Comparison of ENCODE assay signal across 28 cellular contexts in the genomic region with DNA sequence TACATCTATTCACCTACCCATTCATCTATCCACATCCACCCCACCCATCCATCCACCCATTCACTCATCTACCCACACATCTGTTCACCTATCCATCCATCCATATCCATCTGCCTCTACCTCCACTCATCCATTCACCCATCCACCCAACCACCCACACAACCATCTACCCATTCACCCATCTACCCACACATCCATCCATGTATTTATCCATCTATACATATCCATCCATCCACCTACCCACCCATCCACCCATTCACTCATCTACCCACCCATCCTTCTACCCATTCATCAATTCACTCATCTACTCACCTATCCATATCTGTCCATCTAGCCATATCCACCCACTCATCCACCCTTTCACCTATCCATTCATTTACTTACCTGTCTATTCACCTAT.
"Had no signal": no experiment of that assay in that cellular context is flagged by ENCODE, and none has a peak within 500 bp of the region (broad histone marks: within the 10 kb centered on the region; RNA-seq: fewer than 3 reads in every experiment).

No MANE protein-coding gene starts in this region.

- DNase-seq: stimulated activated CD4-positive, alpha-beta T cell treated with anti-CD3 and anti-CD28 coated beads, Interleukin-2, amount 100 ng/mL, for 48 hours; stimulated activated CD4-positive, alpha-beta T cell treated with anti-CD3 and anti-CD28 coated beads, Interleukin-4, amount 100 ng/mL, for 1 hour; stimulated activated CD4-positive, alpha-beta T cell treated with anti-CD3 and anti-CD28 coated beads, Interleukin-4, amount 100 ng/mL, for 24 hours; stimulated activated CD4-positive, alpha-beta T cell treated with anti-CD3 and anti-CD28 coated beads, Interleukin-4, amount 100 ng/mL, for 4 hours; stimulated activated CD8-positive, alpha-beta memory T cell treated with anti-CD3 and anti-CD28 coated beads, Interleukin-4, amount 100 ng/mL, for 48 hours; stimulated activated naive B cell treated with anti-CD40 and anti-IgM and Interleukin-4, amounts not matched to agents 10 μg/mL and 1 μg/mL and 100 μg/mL, for 72 hours; stimulated activated naive CD4-positive, alpha-beta T cell; stimulated activated naive CD4-positive, alpha-beta T cell treated with Interleukin-2 at 50 U/mL for 16 hours; stimulated activated naive CD8-positive, alpha-beta T cell treated with anti-CD3 and anti-CD28 coated beads, Interleukin-15, amount 100 ng/mL, for 72 hours; stimulated activated naive CD8-positive, alpha-beta T cell treated with anti-CD3 and anti-CD28 coated beads, Interleukin-15, Interleukin-2, amounts not matched to agents 100 U/mL and 50 U/mL, for 24 hours; stomach; substantia nigra; testis; thyroid gland; tibial artery; transverse colon; trophoblast cell; upper lobe of left lung; upper lobe of right lung; uterus had no signal

- H3K27ac Mint-ChIP-seq: stimulated activated effector memory CD8-positive, alpha-beta T cell treated with anti-CD3 and anti-CD28 coated beads, Interleukin-12 subunit alpha, Interleukin-12 subunit beta, amount 100 ng/mL, for 72 hours; stimulated activated memory B cell treated with anti-CD40 and anti-IgM and Interleukin-4, amounts not matched to agents 10 μg/mL and 1 μg/mL and 100 μg/mL, for 72 hours; stimulated activated naive B cell treated with anti-CD40 and anti-IgM and Interleukin-4, amounts not matched to agents 10 μg/mL and 1 μg/mL and 100 μg/mL, for 72 hours; stimulated activated naive CD8-positive, alpha-beta T cell treated with anti-CD3 and anti-CD28 coated beads, Interleukin-15, amount 100 ng/mL, for 72 hours; stimulated activated naive CD8-positive, alpha-beta T cell treated with anti-CD3 and anti-CD28 coated beads, Interleukin-15, Interleukin-2, amounts not matched to agents 100 ng/mL and 50 ng/mL, for 24 hours; type B pancreatic cell had no signal

- H3K36me3 ChIP-seq: stomach, suprapubic skin, thoracic aorta, thyroid gland, tibial artery, tibial nerve, transverse colon, upper lobe of left lung, upper lobe of right lung, uterus, vagina had no signal

- H3K4me1 Mint-ChIP-seq: stimulated activated effector memory CD8-positive, alpha-beta T cell treated with anti-CD3 and anti-CD28 coated beads, Interleukin-12 subunit alpha, Interleukin-12 subunit beta, amount 100 ng/mL, for 72 hours; stimulated activated memory B cell treated with anti-CD40 and anti-IgM and Interleukin-4, amounts not matched to agents 10 μg/mL and 1 μg/mL and 100 μg/mL, for 72 hours; stimulated activated naive B cell treated with anti-CD40 and anti-IgM and Interleukin-4, amounts not matched to agents 10 μg/mL and 1 μg/mL and 100 μg/mL, for 72 hours; stimulated activated naive CD8-positive, alpha-beta T cell treated with anti-CD3 and anti-CD28 coated beads, Interleukin-15, amount 100 ng/mL, for 72 hours had no signal

- H3K4me3 Mint-ChIP-seq: stimulated activated effector memory CD8-positive, alpha-beta T cell treated with anti-CD3 and anti-CD28 coated beads, Interleukin-12 subunit alpha, Interleukin-12 subunit beta, amount 100 ng/mL, for 72 hours; stimulated activated memory B cell treated with anti-CD40 and anti-IgM and Interleukin-4, amounts not matched to agents 10 μg/mL and 1 μg/mL and 100 μg/mL, for 72 hours; stimulated activated naive B cell treated with anti-CD40 and anti-IgM and Interleukin-4, amounts not matched to agents 10 μg/mL and 1 μg/mL and 100 μg/mL, for 72 hours; stimulated activated naive CD8-positive, alpha-beta T cell treated with anti-CD3 and anti-CD28 coated beads, Interleukin-15, amount 100 ng/mL, for 72 hours; stimulated activated naive CD8-positive, alpha-beta T cell treated with anti-CD3 and anti-CD28 coated beads, Interleukin-15, Interleukin-2, amounts not matched to agents 100 ng/mL and 50 ng/mL, for 24 hours; type B pancreatic cell had no signal

- ATAC-seq: stimulated activated memory B cell treated with anti-CD40 and anti-IgM and Interleukin-4, amounts not matched to agents 10 μg/mL and 1 μg/mL and 100 μg/mL, for 72 hours; stimulated activated naive B cell treated with anti-CD40 and anti-IgM and Interleukin-4, amounts not matched to agents 10 μg/mL and 1 μg/mL and 100 μg/mL, for 72 hours; stimulated activated naive CD8-positive, alpha-beta T cell treated with anti-CD3 and anti-CD28 coated beads, Interleukin-15, amount 100 ng/mL, for 72 hours; stimulated activated naive CD8-positive, alpha-beta T cell treated with anti-CD3 and anti-CD28 coated beads, Interleukin-15, Interleukin-2, amounts not matched to agents 100 U/mL and 50 U/mL, for 24 hours had no signal

- H3K9me3 ChIP-seq: testis, thyroid gland, transverse colon, upper lobe of right lung, uterus, vagina had no signal

- H3K27me3 Mint-ChIP-seq: stimulated activated naive CD8-positive, alpha-beta T cell treated with anti-CD3 and anti-CD28 coated beads, Interleukin-15, amount 100 ng/mL, for 72 hours had no signal

- H3K27ac ChIP-seq: stomach, suprapubic skin, testis, thoracic aorta, thyroid gland, tibial artery, tibial nerve, transverse colon, upper lobe of left lung, upper lobe of right lung, uterus, vagina had no signal

- H3K36me3 Mint-ChIP-seq: stimulated activated effector memory CD8-positive, alpha-beta T cell treated with anti-CD3 and anti-CD28 coated beads, Interleukin-12 subunit alpha, Interleukin-12 subunit beta, amount 100 ng/mL, for 72 hours; stimulated activated memory B cell treated with anti-CD40 and anti-IgM and Interleukin-4, amounts not matched to agents 10 μg/mL and 1 μg/mL and 100 μg/mL, for 72 hours; stimulated activated naive B cell treated with anti-CD40 and anti-IgM and Interleukin-4, amounts not matched to agents 10 μg/mL and 1 μg/mL and 100 μg/mL, for 72 hours; type B pancreatic cell had no signal

- H3K4me3 ChIP-seq: stomach, suprapubic skin, testis, thoracic aorta, thyroid gland, tibial artery, tibial nerve, transverse colon, upper lobe of left lung, upper lobe of right lung, uterus, vagina had no signal

- H3K4me1 ChIP-seq: stomach, suprapubic skin, testis, thyroid gland, tibial artery, tibial nerve, transverse colon, upper lobe of left lung, upper lobe of right lung, uterus, vagina had no signal
